ENCODE assay signal across 1 cellular context in genomic region chr10:93062499-93063216, GRCh38.
TF ChIP-seq lines count a peak whose summit lies in the region.

No MANE protein-coding gene starts in this region.

TF ChIP-seq in SK-N-SH, 30 proteins besides CTCF, POLR2A, EP300 and RAD21 (continued from another document):
- no peak for TF ChIP-seq EZH2phosphoT487 (IDR thresholded peaks at IDR 0.05; ENCODE audit: borderline replicate concordance, low read depth)
